In the genomic region with DNA sequence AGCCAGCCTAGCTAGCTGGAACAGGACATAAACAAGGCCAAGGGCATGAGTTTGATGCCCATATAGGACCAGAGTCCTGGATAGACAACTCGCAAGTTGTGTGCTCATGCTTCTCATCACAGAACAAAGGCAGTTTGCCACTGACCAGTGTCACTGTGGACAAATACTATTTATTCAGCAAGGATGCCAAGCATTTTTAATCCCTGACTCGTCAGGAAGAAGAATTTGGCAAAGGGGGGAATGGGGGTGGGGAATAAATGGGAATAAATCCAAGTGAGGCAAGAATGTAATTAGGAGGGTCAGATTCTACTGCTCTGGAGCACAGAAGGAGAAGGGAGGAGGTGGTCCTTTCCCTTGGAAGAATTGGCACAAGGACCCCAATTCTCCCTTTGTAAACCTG, we compare ENCODE assay signal across 1 cellular context.
A peak's percentile ranks its signal among the peaks of the same experiment; 100 is the strongest.
TF ChIP-seq lines count a peak whose summit lies in the region.

No MANE protein-coding gene starts in this region.

TF ChIP-seq in HepG2, 621 proteins besides CTCF, POLR2A, EP300 and RAD21 (continued from another document):
- TF ChIP-seq HMGXB3 (CRISPR knock-in tag; IDR thresholded peaks at IDR 0.05; ENCODE audit: borderline replicate concordance) (no peak), POLR2G (IDR thresholded peaks at IDR 0.05; ENCODE audit: low read depth, low read length) (no peak), SOX13 (IDR thresholded peaks at IDR 0.05) (no peak), SOX13 (CRISPR knock-in tag; conservative IDR thresholded peaks at IDR 0.05 in 1 of 2, IDR thresholded peaks at IDR 0.05 in 1 of 2) (peak in 1 of 2 experiments; percentile 67; a peak in 2 of 4 replicates), ZNF792 (CRISPR knock-in tag; IDR thresholded peaks at IDR 0.05) (no peak), ZNF382 (CRISPR knock-in tag; IDR thresholded peaks at IDR 0.05; ENCODE audit: borderline replicate concordance) (no peak), DBP (CRISPR knock-in tag; IDR thresholded peaks at IDR 0.05; ENCODE audit: not compliant biosample characterization) (no peak), KLF11 (CRISPR knock-in tag; IDR thresholded peaks at IDR 0.05) (no peak), SRSF4 (IDR thresholded peaks at IDR 0.05; ENCODE audit: low read depth, low read length, poor library complexity, severe bottlenecking) (no peak)
